Comparison of ENCODE assay signal across 14 cellular contexts in genomic region chr2:159265171-159265576, GRCh38. TPM values are rescaled to one million over a fixed set of nuclear protein-coding genes. Genes with fewer than 3 reads are reported as not detected.
A peak's percentile ranks its signal among the peaks of the same experiment; 100 is the strongest.
DNase-seq lines count a peak whose midpoint lies in the region; ATAC-seq, FAIRE-seq and TF ChIP-seq lines count a peak whose summit lies in the region.
"Had no signal": no experiment of that assay in that cellular context is flagged by ENCODE, and none has a peak within 500 bp of the region (broad histone marks: within the 10 kb centered on the region; RNA-seq: fewer than 3 reads in every experiment).

No MANE protein-coding gene starts in this region.

- H3F3A ChIP-seq in smooth muscle cell (ENCODE audit: low read depth) = peaks cover 3% of the 10 kb centered on the region

- no peaks in the 10 kb centered on the region for H3K4me1 ChIP-seq in smooth muscle cell (ENCODE audit: low read depth)
- no peaks in the 10 kb centered on the region for H3K4me1 ChIP-seq in psoas muscle
- H3K4me1 ChIP-seq: testis had no signal

- no peak overlapping the region for H2AFZ ChIP-seq in smooth muscle cell (ENCODE audit: low read depth)

- H3K9ac ChIP-seq in smooth muscle cell (ENCODE audit: low read depth) = no peak overlapping the region

- H3K4me2 ChIP-seq in smooth muscle cell = no peak overlapping the region

- no peaks in the 10 kb centered on the region for H4K20me1 ChIP-seq in smooth muscle cell (ENCODE audit: low read depth)

- no peaks in the 10 kb centered on the region for H3K9me3 ChIP-seq in smooth muscle cell (replicated peaks; ENCODE audit: low read depth)
- H3K9me3 ChIP-seq in psoas muscle = no peaks in the 10 kb centered on the region
- H3K9me3 ChIP-seq: testis had no signal

- H3K79me2 ChIP-seq in smooth muscle cell (ENCODE audit: low read depth) = peaks cover 9% of the 10 kb centered on the region

- WGBS in smooth muscle cell (ENCODE audit: low lambda C conversion rate) = 6% methylated on average over 1 of the region's 1 CpG
- 73 to 90% (median 85%) methylated on average over 1 of the region's 1 CpG for WGBS in psoas muscle, 3 donors

- no peak for ATAC-seq in psoas muscle
- ATAC-seq: activated naive CD4-positive, alpha-beta T cell treated with anti-CD3 and anti-CD28 coated beads, Interleukin-2, amount 50 U/mL, for 72 hours had no signal

- TF ChIP-seq CTCF in fibroblast of mammary gland (conservative IDR thresholded peaks at IDR 0.05; ENCODE audit: control insufficient read depth, insufficient read depth, low read depth, low read length) (no peak), smooth muscle cell (IDR thresholded peaks at IDR 0.05; ENCODE audit: borderline replicate concordance, insufficient read depth, poor library complexity, severe bottlenecking) (no peak), psoas muscle (IDR thresholded peaks at IDR 0.05) (no peak)

- intact Hi-C loops in psoas muscle (cut with DNase I) = no loop called here

- H3K27ac ChIP-seq in smooth muscle cell (ENCODE audit: low read depth) = peak overlapping the region; percentile 17
- no peak overlapping the region for H3K27ac ChIP-seq in psoas muscle
- H3K27ac ChIP-seq: skin epidermis, testis, VCaP had no signal

- TF ChIP-seq POLR2A in H54 (IDR thresholded peaks at IDR 0.05; ENCODE audit: low read depth, low read length) = no peak

- H3K4me3 ChIP-seq in fibroblast of mammary gland (ENCODE audit: control insufficient read depth, low read depth, low read length) (no peak overlapping the region), smooth muscle cell (no peak overlapping the region), psoas muscle (no peak overlapping the region)
- H3K4me3 ChIP-seq: skin epidermis, testis had no signal

- DNase-seq in H54 (ENCODE audit: insufficient read length, low spot score) (peak; percentile 9), RPMI7951 (ENCODE audit: low read depth) (peak; percentile 48), fibroblast of mammary gland (ENCODE audit: low read depth) (peak; percentile 10), smooth muscle cell (lab: John Stamatoyannopoulos, UW; ENCODE audit: unreplicated experiment) (no peak), NCI-H187 (lab: John Stamatoyannopoulos, UW) (no peak), psoas muscle (no peak)
- no peak for DNase-seq in stimulated activated CD8-positive, alpha-beta memory T cell treated with anti-CD3 and anti-CD28 coated beads, Interleukin-4, amount 100 ng/mL, for 48 hours
- DNase-seq: cortex of kidney, NCI-H1105 treated with DMSO at 0.1 percent for 48 hours, testis had no signal

- H3K36me3 ChIP-seq in smooth muscle cell (ENCODE audit: low read depth) (no peaks in the 10 kb centered on the region), psoas muscle (ENCODE audit: insufficient read depth in 1 of 2, low read depth in 1 of 2) (no peaks in the 10 kb centered on the region)

- H3K27me3 ChIP-seq in smooth muscle cell (ENCODE audit: low read depth) (no peaks in the 10 kb centered on the region), psoas muscle (ENCODE audit: insufficient read depth in 3 of 3, low read length in 2 of 3) (no peaks in the 10 kb centered on the region)
- H3K27me3 ChIP-seq: testis had no signal

- FAIRE-seq in H54 (lab: Jason Lieb, UNC) = peak; percentile 93
- FAIRE-seq: GM19239 had no signal

RNA-seq across cellular contexts. Expression of gene WDSUB1, which starts 21.3 kb away (rescaled TPM):
- 5.8 and 7.3 TPM in 2 replicates for total RNA-seq in RPMI7951 (2014; rRNA removed; shearing (Covaris generic))
- total RNA-seq in smooth muscle cell = 4.3 and 4.6 TPM in 2 replicates
- 3.6 and 6.3 TPM in 2 replicates for polyA plus RNA-seq in smooth muscle cell
- 1 to 10 TPM; 3.5 to 4.9 (median 4.3) TPM for total RNA-seq in psoas muscle
- 1 to 10 TPM; 4.2 to 4.6 (median 4.4) TPM for polyA plus RNA-seq in psoas muscle

Comparison
In these comparisons a context has a peak if more than half of its experiments do, and no peak if none do; other contexts are left out.
1. DNase-seq: peak in H54 (single experiment), RPMI7951 (single experiment) and fibroblast of mammary gland (single experiment); none in smooth muscle cell (single experiment), stimulated activated CD8-positive, alpha-beta memory T cell treated with anti-CD3 and anti-CD28 coated beads, Interleukin-4, amount 100 ng/mL, for 48 hours (single experiment), NCI-H187 (0 of 2) and psoas muscle (0 of 2).